8 cellular contexts compared by ENCODE assay signal in the genomic region with DNA sequence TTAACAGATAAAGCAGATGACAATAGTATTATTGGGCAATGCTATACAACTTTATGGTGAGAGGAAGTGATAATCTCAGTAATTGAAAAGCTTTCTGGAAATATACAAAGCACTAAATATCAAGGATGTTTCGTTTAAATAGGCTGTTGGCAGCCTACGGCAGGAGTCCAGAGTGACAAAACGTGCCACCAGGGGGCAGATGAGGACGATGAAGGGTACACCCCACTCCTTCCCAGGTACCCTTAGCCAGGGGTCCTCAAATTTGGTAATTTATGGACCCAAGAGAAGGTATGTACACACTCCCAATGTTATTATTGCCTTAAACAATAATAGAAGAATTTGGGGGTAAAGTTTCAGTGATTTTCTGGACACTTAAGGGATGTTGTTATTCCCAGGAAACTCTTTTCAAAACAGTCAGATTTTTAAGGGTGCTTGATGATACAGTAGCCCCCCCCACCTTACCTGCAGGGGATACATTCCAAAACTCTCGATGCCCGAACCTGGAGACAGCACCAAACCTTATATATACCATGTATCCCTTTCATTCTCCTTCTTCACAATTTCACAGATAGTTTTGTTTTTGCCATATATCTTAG. TPM values are rescaled to one million over a fixed set of nuclear protein-coding genes. Genes with fewer than 3 reads are reported as not detected.
DNase-seq lines count a peak whose midpoint lies in the region; ATAC-seq and TF ChIP-seq lines count a peak whose summit lies in the region.

No MANE protein-coding gene starts in this region.

- no peaks in the 10 kb centered on the region for H3K36me3 Mint-ChIP-seq in activated CD4-positive, alpha-beta T cell treated with anti-CD3 and anti-CD28 coated beads, Interleukin-2, amount 10 ng/mL, durations not matched to agents 24 days and 14 days (ENCODE audit: low read depth)
- no peaks in the 10 kb centered on the region for H3K36me3 Mint-ChIP-seq in CD8-positive, alpha-beta memory T cell

- H3K4me3 Mint-ChIP-seq in activated CD4-positive, alpha-beta T cell treated with anti-CD3 and anti-CD28 coated beads, Interleukin-2, amount 10 ng/mL, durations not matched to agents 24 days and 14 days: no peak overlapping the region
- H3K4me3 Mint-ChIP-seq in CD8-positive, alpha-beta memory T cell: no peak overlapping the region

- no peaks in the 10 kb centered on the region for H3K9me3 ChIP-seq in esophagus squamous epithelium
- no peaks in the 10 kb centered on the region for H3K9me3 ChIP-seq in CD8-positive, alpha-beta memory T cell (ENCODE audit: low read length)

- ATAC-seq in HG02588 (IDR thresholded peaks at IDR 0.05; ENCODE audit: unreplicated experiment): no peak

- no peaks in the 10 kb centered on the region for H3K9me3 Mint-ChIP-seq in activated CD4-positive, alpha-beta T cell treated with anti-CD3 and anti-CD28 coated beads, Interleukin-2, amount 10 ng/mL, durations not matched to agents 24 days and 14 days
- H3K9me3 Mint-ChIP-seq in CD8-positive, alpha-beta memory T cell: peaks cover 0 to 2% (median 0%) of the 10 kb centered on the region in 5 donors

- no peak overlapping the region for H3K27ac ChIP-seq in esophagus squamous epithelium
- H3K27ac ChIP-seq in CD8-positive, alpha-beta memory T cell (ENCODE audit: low read depth, low read length): no peak overlapping the region

- peak; percentile 62 for DNase-seq in activated CD4-positive, alpha-beta T cell treated with anti-CD3 and anti-CD28 coated beads, Interleukin-2, amount 10 ng/mL, durations not matched to agents 24 days and 14 days
- DNase-seq in activated CD4-positive, alpha-beta T cell treated with anti-CD3 and anti-CD28 coated beads for 4 hours: no peak
- peak; percentile 71 for DNase-seq in NCI-H82 (lab: John Stamatoyannopoulos, UW)
- no peak for DNase-seq in esophagus squamous epithelium (lab: John Stamatoyannopoulos, UW)
- DNase-seq in retina: peak; percentile 37
- no peak for DNase-seq in CD8-positive, alpha-beta memory T cell
- DNase-seq in effector CD8-positive, alpha-beta T cell (lab: John Stamatoyannopoulos, UW): no peak

- WGBS in esophagus squamous epithelium, 2 donors: 17 to 23% methylated on average over 6 of the region's 6 CpGs

- POLR2A ChIA-PET in CD8-positive, alpha-beta memory T cell (lab: Charles Lee): no interaction called here

- no peak for TF ChIP-seq POLR2A in esophagus squamous epithelium (IDR thresholded peaks at IDR 0.05)

- no peak overlapping the region for H3K27ac Mint-ChIP-seq in activated CD4-positive, alpha-beta T cell treated with anti-CD3 and anti-CD28 coated beads, Interleukin-2, amount 10 ng/mL, durations not matched to agents 24 days and 14 days
- no peak overlapping the region for H3K27ac Mint-ChIP-seq in CD8-positive, alpha-beta memory T cell

- H3K27me3 ChIP-seq in esophagus squamous epithelium: peaks cover 0 to 41% (median 0%) of the 10 kb centered on the region in 4 donors
- H3K27me3 ChIP-seq in CD8-positive, alpha-beta memory T cell (ENCODE audit: insufficient read depth, low read length, poor library complexity, severe bottlenecking): no peaks in the 10 kb centered on the region

- intact Hi-C loops in activated CD4-positive, alpha-beta T cell treated with anti-CD3 and anti-CD28 coated beads, Interleukin-2, amount 10 ng/mL, durations not matched to agents 24 days and 14 days (cut with micrococcal nuclease): loop anchor here (5.0 to 10.0 kb wide), 2 partner anchors 228 to 1856 kb away; no protein-coding TSS in a partner anchor
- intact Hi-C loops in esophagus squamous epithelium (cut with DNase I): no loop called here

- H3K27me3 Mint-ChIP-seq in activated CD4-positive, alpha-beta T cell treated with anti-CD3 and anti-CD28 coated beads, Interleukin-2, amount 10 ng/mL, durations not matched to agents 24 days and 14 days: peaks cover 6% of the 10 kb centered on the region
- peaks cover 0 to 8% of the 10 kb centered on the region in 2 donors for H3K27me3 Mint-ChIP-seq in CD8-positive, alpha-beta memory T cell

- H3K4me3 ChIP-seq in esophagus squamous epithelium: no peak overlapping the region
- no peak overlapping the region for H3K4me3 ChIP-seq in CD8-positive, alpha-beta memory T cell (ENCODE audit: low read length)

- peak in 5 of 6 experiments; percentile 24 to 46 (median 38) for TF ChIP-seq CTCF in esophagus squamous epithelium (IDR thresholded peaks at IDR 0.05)

- H3K36me3 ChIP-seq in esophagus squamous epithelium: no peaks in the 10 kb centered on the region
- H3K36me3 ChIP-seq in CD8-positive, alpha-beta memory T cell (ENCODE audit: insufficient read depth, low read length): no peaks in the 10 kb centered on the region

- peaks cover 0 to 5% (median 0%) of the 10 kb centered on the region in 3 donors for H3K4me1 ChIP-seq in esophagus squamous epithelium
- H3K4me1 ChIP-seq in CD8-positive, alpha-beta memory T cell (ENCODE audit: insufficient read depth, low read length): no peaks in the 10 kb centered on the region

- H3K4me1 Mint-ChIP-seq in activated CD4-positive, alpha-beta T cell treated with anti-CD3 and anti-CD28 coated beads, Interleukin-2, amount 10 ng/mL, durations not matched to agents 24 days and 14 days: no peaks in the 10 kb centered on the region
- H3K4me1 Mint-ChIP-seq in CD8-positive, alpha-beta memory T cell: no peaks in the 10 kb centered on the region

- CTCF ChIA-PET in CD8-positive, alpha-beta memory T cell (lab: Charles Lee): no interaction called here

RNA-seq across cellular contexts. Expression of gene MAGEL2, which starts 1.4 kb away (rescaled TPM):
- not detected in 2 replicates for total RNA-seq in activated CD4-positive, alpha-beta T cell treated with anti-CD3 and anti-CD28 coated beads, Interleukin-2, amount 10 ng/mL, durations not matched to agents 24 days and 14 days
- under 1 TPM in 3 of 4 donors, not detected in 1; 0.04 to 0.19 (median 0.06) TPM for total RNA-seq in esophagus squamous epithelium
- not detected for total RNA-seq in CD8-positive, alpha-beta memory T cell
- not detected for polyA plus RNA-seq in CD8-positive, alpha-beta memory T cell

RNA-seq across cellular contexts. Expression of gene NDN, which starts 38.1 kb away (rescaled TPM):
- total RNA-seq in activated CD4-positive, alpha-beta T cell treated with anti-CD3 and anti-CD28 coated beads, Interleukin-2, amount 10 ng/mL, durations not matched to agents 24 days and 14 days: 3.1 and 3.6 TPM in 2 replicates
- total RNA-seq in esophagus squamous epithelium: 10 to 100 TPM; 10.5 to 41.0 (median 32.3) TPM
- total RNA-seq in CD8-positive, alpha-beta memory T cell: 1 to 10 TPM in 1 of 2 experiments, under 1 TPM in 1; 0.77 to 1.2 TPM
- 0.81 TPM for polyA plus RNA-seq in CD8-positive, alpha-beta memory T cell

Comparison
In these comparisons a context has a peak if more than half of its experiments do, and no peak if none do; other contexts are left out.
1. DNase-seq: peak in activated CD4-positive, alpha-beta T cell treated with anti-CD3 and anti-CD28 coated beads, Interleukin-2, amount 10 ng/mL, durations not matched to agents 24 days and 14 days (single experiment), NCI-H82 (single experiment) and retina (single experiment); none in activated CD4-positive, alpha-beta T cell treated with anti-CD3 and anti-CD28 coated beads for 4 hours (0 of 2), esophagus squamous epithelium (single experiment), CD8-positive, alpha-beta memory T cell (0 of 5) and effector CD8-positive, alpha-beta T cell (single experiment).